ENCODE assay signal across 1 cellular context in genomic region chr9:110371411-110372013, GRCh38.
A peak's percentile ranks its signal among the peaks of the same experiment; 100 is the strongest.
TF ChIP-seq lines count a peak whose summit lies in the region.

No MANE protein-coding gene starts in this region.

TF ChIP-seq in K562, 482 proteins besides CTCF, POLR2A, EP300 and RAD21 (continued from another document and continues in another):
- TF ChIP-seq AFF4 (CRISPR knock-in tag; IDR thresholded peaks at IDR 0.05) (no peak), PHF8 (IDR thresholded peaks at IDR 0.05; ENCODE audit: borderline replicate concordance, low read length) (no peak), HNRNPLL (IDR thresholded peaks at IDR 0.05; ENCODE audit: low read depth, low read length, poor library complexity, severe bottlenecking) (no peak), JUND (IDR thresholded peaks at IDR 0.05; ENCODE audit: borderline replicate concordance, low read depth, low read length) (peak; percentile 84), JUND (tag; IDR thresholded peaks at IDR 0.05; ENCODE audit: borderline replicate concordance, low read depth, low read length) (peak; percentile 61; the same call in 1 of the 3 replicates), ZNF511 (CRISPR knock-in tag; IDR thresholded peaks at IDR 0.05) (no peak), KDM1A (IDR thresholded peaks at IDR 0.05) (peak; percentile 98 to 99), SREBF2 (CRISPR knock-in tag; IDR thresholded peaks at IDR 0.05) (no peak), SMARCA5 (IDR thresholded peaks at IDR 0.05) (no peak), TOE1 (IDR thresholded peaks at IDR 0.05; ENCODE audit: borderline replicate concordance) (peak; percentile 71), TOE1 (CRISPR knock-in tag; IDR thresholded peaks at IDR 0.05; ENCODE audit: borderline replicate concordance, low read depth) (no peak), ZNF23 (CRISPR knock-in tag; IDR thresholded peaks at IDR 0.05) (0 out of 2 replicates have a peak, but pooled peaks have one; percentile 22), HDAC8 (tag; IDR thresholded peaks at IDR 0.05) (no peak), ZBTB40 (IDR thresholded peaks at IDR 0.05) (no peak), ZBTB40 (CRISPR knock-in tag; IDR thresholded peaks at IDR 0.05) (no peak), HIVEP1 (CRISPR knock-in tag; IDR thresholded peaks at IDR 0.05) (0 out of 2 replicates have a peak, but pooled peaks have one; percentile 70), ZNF134 (CRISPR knock-in tag; conservative IDR thresholded peaks at IDR 0.05) (peak; percentile 49; the same call in 1 of the 2 replicates), BHLHE40 (IDR thresholded peaks at IDR 0.05; ENCODE audit: low read length) (peak; percentile 75), TCF15 (CRISPR knock-in tag; IDR thresholded peaks at IDR 0.05) (no peak), MXI1 (IDR thresholded peaks at IDR 0.05; ENCODE audit: low read depth, low read length) (peak; percentile 44; the same call in 1 of the 2 replicates), CGGBP1 (CRISPR knock-in tag; IDR thresholded peaks at IDR 0.05) (0 out of 2 replicates have a peak, but pooled peaks have one; percentile 38), ZNF212 (CRISPR knock-in tag; IDR thresholded peaks at IDR 0.05) (no peak), SPI1 (IDR thresholded peaks at IDR 0.05; ENCODE audit: borderline replicate concordance, low read depth, low read length) (peak; percentile 21; the same call in 1 of the 2 replicates), ZNF592 (IDR thresholded peaks at IDR 0.05) (no peak), CBX3 (IDR thresholded peaks at IDR 0.05; ENCODE audit: borderline replicate concordance in 1 of 2, low read length in 2 of 2) (peak in 1 of 2 experiments; percentile 81; a peak in 2 of 3 replicates), SETDB1 (IDR thresholded peaks at IDR 0.05; ENCODE audit: low read length) (no peak), SOX6 (IDR thresholded peaks at IDR 0.05) (peak; percentile 99), NELFE (IDR thresholded peaks at IDR 0.05; ENCODE audit: insufficient read depth, insufficient read length) (no peak), THRAP3 (IDR thresholded peaks at IDR 0.05; ENCODE audit: borderline replicate concordance) (no peak), CEBPB (tag; IDR thresholded peaks at IDR 0.05) (peak; percentile 23; the same call in 1 of the 2 replicates), JUNB (CRISPR knock-in tag; conservative IDR thresholded peaks at IDR 0.05) (no peak), NEUROD1 (IDR thresholded peaks at IDR 0.05; ENCODE audit: borderline replicate concordance, low read depth, low read length, partially characterized antibody) (peak; percentile 83), LEF1 (IDR thresholded peaks at IDR 0.05) (peak; percentile 99), TCF3 (CRISPR knock-in tag; IDR thresholded peaks at IDR 0.05) (peak; percentile 98), PYGO2 (tag; IDR thresholded peaks at IDR 0.05) (peak; percentile 94), RNF2 (IDR thresholded peaks at IDR 0.05) (peak; percentile 82), E2F4 (CRISPR knock-in tag; IDR thresholded peaks at IDR 0.05; ENCODE audit: low read depth) (no peak), ZBTB2 (IDR thresholded peaks at IDR 0.05) (peak; percentile 87), TBL1XR1 (IDR thresholded peaks at IDR 0.05; ENCODE audit: low read length in 2 of 2) (peak in 1 of 2 experiments; percentile 94; a peak in 3 of 4 replicates), ZNF766 (CRISPR knock-in tag; conservative IDR thresholded peaks at IDR 0.05) (peak; percentile 94), KLF6 (CRISPR knock-in tag; IDR thresholded peaks at IDR 0.05; ENCODE audit: borderline replicate concordance) (peak; percentile 81; the same call in 1 of the 2 replicates), CCNT2 (IDR thresholded peaks at IDR 0.05; ENCODE audit: borderline replicate concordance, extremely low read depth, insufficient read length, low read depth, low read length) (peak; percentile 93), HMG20B (CRISPR knock-in tag; IDR thresholded peaks at IDR 0.05) (no peak)
